1 cellular context compared by ENCODE assay signal in the genomic region with DNA sequence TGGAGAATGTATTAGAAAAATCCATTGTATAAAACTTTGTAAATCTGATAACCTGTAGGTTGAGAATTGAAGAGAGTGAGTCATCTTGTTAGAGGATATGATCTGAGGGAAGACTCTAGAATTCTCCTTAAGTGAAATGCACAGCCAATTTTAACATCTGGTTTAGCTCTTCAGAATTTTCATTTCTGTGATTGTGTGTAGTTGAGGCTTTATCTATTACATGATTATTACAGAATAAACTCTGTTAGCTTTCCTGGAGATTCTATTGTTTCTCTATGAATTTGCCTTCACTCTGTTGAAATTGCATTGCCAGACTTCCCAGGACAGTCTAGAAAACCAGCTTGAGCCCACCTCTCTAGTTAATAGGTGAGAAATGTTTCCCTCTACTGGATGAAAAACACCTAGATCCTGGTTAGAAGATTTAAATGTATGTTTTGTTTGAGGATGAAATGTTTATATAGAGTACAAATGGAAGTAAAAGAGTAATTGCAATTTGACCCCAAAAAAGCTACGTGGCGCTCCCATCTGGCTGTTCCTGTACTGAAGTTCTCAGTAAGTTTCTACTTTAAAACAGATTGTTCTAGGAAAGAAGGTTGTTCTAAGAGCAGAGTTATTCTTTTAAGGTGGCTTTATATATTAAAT.
TF ChIP-seq lines count a peak whose summit lies in the region.

No MANE protein-coding gene starts in this region.

TF ChIP-seq in HEK293, 187 proteins besides CTCF, POLR2A, EP300 and RAD21 (continued from another document):
- TF ChIP-seq, protein P1, sequence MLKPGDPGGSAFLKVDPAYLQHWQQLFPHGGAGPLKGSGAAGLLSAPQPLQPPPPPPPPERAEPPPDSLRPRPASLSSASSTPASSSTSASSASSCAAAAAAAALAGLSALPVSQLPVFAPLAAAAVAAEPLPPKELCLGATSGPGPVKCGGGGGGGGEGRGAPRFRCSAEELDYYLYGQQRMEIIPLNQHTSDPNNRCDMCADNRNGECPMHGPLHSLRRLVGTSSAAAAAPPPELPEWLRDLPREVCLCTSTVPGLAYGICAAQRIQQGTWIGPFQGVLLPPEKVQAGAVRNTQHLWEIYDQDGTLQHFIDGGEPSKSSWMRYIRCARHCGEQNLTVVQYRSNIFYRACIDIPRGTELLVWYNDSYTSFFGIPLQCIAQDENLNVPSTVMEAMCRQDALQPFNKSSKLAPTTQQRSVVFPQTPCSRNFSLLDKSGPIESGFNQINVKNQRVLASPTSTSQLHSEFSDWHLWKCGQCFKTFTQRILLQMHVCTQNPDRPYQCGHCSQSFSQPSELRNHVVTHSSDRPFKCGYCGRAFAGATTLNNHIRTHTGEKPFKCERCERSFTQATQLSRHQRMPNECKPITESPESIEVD (tag by site-specific recombination; IDR thresholded peaks at IDR 0.05): 0 out of 2 replicates have a peak, but pooled peaks have one; percentile 56
- TF ChIP-seq, protein P2, sequence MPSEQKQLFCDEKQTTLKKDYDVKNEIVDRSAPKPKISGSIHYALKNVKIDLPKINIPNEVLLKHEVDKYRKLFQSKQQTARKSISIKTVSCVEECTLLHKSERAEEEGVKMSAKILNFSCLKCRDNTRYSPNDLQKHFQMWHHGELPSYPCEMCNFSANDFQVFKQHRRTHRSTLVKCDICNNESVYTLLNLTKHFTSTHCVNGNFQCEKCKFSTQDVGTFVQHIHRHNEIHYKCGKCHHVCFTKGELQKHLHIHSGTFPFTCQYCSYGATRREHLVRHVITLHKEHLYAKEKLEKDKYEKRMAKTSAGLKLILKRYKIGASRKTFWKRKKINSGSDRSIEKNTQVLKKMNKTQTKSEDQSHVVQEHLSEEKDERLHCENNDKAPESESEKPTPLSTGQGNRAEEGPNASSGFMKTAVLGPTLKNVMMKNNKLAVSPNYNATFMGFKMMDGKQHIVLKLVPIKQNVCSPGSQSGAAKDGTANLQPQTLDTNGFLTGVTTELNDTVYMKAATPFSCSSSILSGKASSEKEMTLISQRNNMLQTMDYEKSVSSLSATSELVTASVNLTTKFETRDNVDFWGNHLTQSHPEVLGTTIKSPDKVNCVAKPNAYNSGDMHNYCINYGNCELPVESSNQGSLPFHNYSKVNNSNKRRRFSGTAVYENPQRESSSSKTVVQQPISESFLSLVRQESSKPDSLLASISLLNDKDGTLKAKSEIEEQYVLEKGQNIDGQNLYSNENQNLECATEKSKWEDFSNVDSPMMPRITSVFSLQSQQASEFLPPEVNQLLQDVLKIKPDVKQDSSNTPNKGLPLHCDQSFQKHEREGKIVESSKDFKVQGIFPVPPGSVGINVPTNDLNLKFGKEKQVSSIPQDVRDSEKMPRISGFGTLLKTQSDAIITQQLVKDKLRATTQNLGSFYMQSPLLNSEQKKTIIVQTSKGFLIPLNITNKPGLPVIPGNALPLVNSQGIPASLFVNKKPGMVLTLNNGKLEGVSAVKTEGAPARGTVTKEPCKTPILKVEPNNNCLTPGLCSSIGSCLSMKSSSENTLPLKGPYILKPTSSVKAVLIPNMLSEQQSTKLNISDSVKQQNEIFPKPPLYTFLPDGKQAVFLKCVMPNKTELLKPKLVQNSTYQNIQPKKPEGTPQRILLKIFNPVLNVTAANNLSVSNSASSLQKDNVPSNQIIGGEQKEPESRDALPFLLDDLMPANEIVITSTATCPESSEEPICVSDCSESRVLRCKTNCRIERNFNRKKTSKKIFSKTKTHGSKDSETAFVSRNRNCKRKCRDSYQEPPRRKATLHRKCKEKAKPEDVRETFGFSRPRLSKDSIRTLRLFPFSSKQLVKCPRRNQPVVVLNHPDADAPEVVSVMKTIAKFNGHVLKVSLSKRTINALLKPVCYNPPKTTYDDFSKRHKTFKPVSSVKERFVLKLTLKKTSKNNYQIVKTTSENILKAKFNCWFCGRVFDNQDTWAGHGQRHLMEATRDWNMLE (tag by site-specific recombination; conservative IDR thresholded peaks at IDR 0.05; ENCODE audit: low read depth): no peak
- TF ChIP-seq ZBTB1 (tag by site-specific recombination; IDR thresholded peaks at IDR 0.05) (no peak), GLI4 (tag by site-specific recombination; IDR thresholded peaks at IDR 0.05) (no peak), ZNF350 (tag by site-specific recombination; IDR thresholded peaks at IDR 0.05) (no peak), ZNF112 (tag by site-specific recombination; IDR thresholded peaks at IDR 0.05) (no peak), SCRT2 (tag by site-specific recombination; IDR thresholded peaks at IDR 0.05) (0 out of 2 replicates have a peak, but pooled peaks have one; percentile 2), ZNF501 (tag by site-specific recombination; IDR thresholded peaks at IDR 0.05) (no peak), ZNF37A (tag by site-specific recombination; IDR thresholded peaks at IDR 0.05) (no peak), ZNF621 (tag by site-specific recombination; IDR thresholded peaks at IDR 0.05) (no peak), ZNF626 (tag by site-specific recombination; IDR thresholded peaks at IDR 0.05) (no peak)
- TF ChIP-seq, protein P3, sequence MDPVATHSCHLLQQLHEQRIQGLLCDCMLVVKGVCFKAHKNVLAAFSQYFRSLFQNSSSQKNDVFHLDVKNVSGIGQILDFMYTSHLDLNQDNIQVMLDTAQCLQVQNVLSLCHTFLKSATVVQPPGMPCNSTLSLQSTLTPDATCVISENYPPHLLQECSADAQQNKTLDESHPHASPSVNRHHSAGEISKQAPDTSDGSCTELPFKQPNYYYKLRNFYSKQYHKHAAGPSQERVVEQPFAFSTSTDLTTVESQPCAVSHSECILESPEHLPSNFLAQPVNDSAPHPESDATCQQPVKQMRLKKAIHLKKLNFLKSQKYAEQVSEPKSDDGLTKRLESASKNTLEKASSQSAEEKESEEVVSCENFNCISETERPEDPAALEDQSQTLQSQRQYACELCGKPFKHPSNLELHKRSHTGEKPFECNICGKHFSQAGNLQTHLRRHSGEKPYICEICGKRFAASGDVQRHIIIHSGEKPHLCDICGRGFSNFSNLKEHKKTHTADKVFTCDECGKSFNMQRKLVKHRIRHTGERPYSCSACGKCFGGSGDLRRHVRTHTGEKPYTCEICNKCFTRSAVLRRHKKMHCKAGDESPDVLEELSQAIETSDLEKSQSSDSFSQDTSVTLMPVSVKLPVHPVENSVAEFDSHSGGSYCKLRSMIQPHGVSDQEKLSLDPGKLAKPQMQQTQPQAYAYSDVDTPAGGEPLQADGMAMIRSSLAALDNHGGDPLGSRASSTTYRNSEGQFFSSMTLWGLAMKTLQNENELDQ (tag by site-specific recombination; IDR thresholded peaks at IDR 0.05; ENCODE audit: low read depth): no peak
- TF ChIP-seq, protein P4, sequence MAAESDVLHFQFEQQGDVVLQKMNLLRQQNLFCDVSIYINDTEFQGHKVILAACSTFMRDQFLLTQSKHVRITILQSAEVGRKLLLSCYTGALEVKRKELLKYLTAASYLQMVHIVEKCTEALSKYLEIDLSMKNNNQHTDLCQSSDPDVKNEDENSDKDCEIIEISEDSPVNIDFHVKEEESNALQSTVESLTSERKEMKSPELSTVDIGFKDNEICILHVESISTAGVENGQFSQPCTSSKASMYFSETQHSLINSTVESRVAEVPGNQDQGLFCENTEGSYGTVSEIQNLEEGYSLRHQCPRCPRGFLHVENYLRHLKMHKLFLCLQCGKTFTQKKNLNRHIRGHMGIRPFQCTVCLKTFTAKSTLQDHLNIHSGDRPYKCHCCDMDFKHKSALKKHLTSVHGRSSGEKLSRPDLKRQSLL (tag by site-specific recombination; IDR thresholded peaks at IDR 0.05): no peak; the same call in 1 of the 2 replicates
- TF ChIP-seq, protein P5, sequence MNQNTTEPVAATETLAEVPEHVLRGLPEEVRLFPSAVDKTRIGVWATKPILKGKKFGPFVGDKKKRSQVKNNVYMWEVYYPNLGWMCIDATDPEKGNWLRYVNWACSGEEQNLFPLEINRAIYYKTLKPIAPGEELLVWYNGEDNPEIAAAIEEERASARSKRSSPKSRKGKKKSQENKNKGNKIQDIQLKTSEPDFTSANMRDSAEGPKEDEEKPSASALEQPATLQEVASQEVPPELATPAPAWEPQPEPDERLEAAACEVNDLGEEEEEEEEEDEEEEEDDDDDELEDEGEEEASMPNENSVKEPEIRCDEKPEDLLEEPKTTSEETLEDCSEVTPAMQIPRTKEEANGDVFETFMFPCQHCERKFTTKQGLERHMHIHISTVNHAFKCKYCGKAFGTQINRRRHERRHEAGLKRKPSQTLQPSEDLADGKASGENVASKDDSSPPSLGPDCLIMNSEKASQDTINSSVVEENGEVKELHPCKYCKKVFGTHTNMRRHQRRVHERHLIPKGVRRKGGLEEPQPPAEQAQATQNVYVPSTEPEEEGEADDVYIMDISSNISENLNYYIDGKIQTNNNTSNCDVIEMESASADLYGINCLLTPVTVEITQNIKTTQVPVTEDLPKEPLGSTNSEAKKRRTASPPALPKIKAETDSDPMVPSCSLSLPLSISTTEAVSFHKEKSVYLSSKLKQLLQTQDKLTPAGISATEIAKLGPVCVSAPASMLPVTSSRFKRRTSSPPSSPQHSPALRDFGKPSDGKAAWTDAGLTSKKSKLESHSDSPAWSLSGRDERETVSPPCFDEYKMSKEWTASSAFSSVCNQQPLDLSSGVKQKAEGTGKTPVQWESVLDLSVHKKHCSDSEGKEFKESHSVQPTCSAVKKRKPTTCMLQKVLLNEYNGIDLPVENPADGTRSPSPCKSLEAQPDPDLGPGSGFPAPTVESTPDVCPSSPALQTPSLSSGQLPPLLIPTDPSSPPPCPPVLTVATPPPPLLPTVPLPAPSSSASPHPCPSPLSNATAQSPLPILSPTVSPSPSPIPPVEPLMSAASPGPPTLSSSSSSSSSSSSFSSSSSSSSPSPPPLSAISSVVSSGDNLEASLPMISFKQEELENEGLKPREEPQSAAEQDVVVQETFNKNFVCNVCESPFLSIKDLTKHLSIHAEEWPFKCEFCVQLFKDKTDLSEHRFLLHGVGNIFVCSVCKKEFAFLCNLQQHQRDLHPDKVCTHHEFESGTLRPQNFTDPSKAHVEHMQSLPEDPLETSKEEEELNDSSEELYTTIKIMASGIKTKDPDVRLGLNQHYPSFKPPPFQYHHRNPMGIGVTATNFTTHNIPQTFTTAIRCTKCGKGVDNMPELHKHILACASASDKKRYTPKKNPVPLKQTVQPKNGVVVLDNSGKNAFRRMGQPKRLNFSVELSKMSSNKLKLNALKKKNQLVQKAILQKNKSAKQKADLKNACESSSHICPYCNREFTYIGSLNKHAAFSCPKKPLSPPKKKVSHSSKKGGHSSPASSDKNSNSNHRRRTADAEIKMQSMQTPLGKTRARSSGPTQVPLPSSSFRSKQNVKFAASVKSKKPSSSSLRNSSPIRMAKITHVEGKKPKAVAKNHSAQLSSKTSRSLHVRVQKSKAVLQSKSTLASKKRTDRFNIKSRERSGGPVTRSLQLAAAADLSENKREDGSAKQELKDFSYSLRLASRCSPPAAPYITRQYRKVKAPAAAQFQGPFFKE (tag by site-specific recombination; IDR thresholded peaks at IDR 0.05; ENCODE audit: borderline replicate concordance): no peak
- TF ChIP-seq, protein P6, sequence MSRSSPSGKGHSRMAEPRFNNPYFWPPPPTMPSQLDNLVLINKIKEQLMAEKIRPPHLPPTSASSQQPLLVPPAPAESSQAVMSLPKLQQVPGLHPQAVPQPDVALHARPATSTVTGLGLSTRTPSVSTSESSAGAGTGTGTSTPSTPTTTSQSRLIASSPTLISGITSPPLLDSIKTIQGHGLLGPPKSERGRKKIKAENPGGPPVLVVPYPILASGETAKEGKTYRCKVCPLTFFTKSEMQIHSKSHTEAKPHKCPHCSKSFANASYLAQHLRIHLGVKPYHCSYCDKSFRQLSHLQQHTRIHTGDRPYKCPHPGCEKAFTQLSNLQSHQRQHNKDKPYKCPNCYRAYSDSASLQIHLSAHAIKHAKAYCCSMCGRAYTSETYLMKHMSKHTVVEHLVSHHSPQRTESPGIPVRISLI (tag by site-specific recombination; IDR thresholded peaks at IDR 0.05): no peak
- TF ChIP-seq, protein P7, sequence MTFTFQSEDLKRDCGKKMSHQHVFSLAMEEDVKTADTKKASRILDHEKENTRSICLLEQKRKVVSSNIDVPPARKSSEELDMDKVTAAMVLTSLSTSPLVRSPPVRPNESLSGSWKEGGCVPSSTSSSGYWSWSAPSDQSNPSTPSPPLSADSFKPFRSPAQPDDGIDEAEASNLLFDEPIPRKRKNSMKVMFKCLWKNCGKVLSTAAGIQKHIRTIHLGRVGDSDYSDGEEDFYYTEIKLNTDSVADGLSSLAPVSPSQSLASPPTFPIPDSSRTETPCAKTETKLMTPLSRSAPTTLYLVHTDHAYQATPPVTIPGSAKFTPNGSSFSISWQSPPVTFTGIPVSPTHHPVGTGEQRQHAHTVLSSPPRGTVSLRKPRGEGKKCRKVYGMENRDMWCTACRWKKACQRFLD (tag by site-specific recombination; IDR thresholded peaks at IDR 0.05): no peak
TF ChIP-seq in HEK293: peak in this region for 5.
